ENCODE assay signal across 10 cellular contexts in the genomic region with DNA sequence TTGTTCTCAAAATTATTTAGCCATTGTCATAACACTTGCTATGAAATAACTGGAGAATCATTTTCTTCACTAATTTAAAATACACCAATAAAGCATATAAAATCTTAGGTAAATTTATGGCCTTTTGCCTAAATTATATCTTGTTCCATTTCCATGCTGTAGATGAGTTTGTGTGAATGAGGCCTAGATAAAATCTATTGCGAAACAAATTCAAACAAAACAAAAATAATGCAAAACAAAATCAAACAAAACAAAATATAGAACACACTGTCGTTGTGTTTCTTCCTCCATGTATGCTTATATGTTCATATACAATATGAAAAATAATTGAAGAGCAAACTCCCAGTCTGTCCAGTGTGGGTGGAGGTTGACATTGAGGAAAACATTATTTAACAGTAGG.
"Had no signal": no experiment of that assay in that cellular context is flagged by ENCODE, and none has a peak within 500 bp of the region (broad histone marks: within the 10 kb centered on the region; RNA-seq: fewer than 3 reads in every experiment).

No MANE protein-coding gene starts in this region.

- DNase-seq: GM23248, GOT3, H7, H9, HCEC 1CT, HFFc6 had no signal

- H2AFZ ChIP-seq: GM23248 had no signal

- H3K9me3 ChIP-seq: HAP-1 had no signal

- FAIRE-seq: H54 had no signal

- H3K4me2 ChIP-seq: GM23338 had no signal

- H3K27ac ChIP-seq: GM23248 had no signal

- H3K36me3 ChIP-seq: HAP-1 had no signal

- ATAC-seq: GM23338, HCT116 had no signal

- H3K4me1 ChIP-seq: HAP-1 had no signal

- H3K4me3 ChIP-seq: GM23248, GM23338, HAP-1 had no signal

- H3K9ac ChIP-seq: GM23248 had no signal
